8 cellular contexts compared by ENCODE assay signal in genomic region chr7:107167483-107168232, GRCh38. TPM values are rescaled to one million over a fixed set of nuclear protein-coding genes. Genes with fewer than 3 reads are reported as not detected.
DNase-seq lines count a peak whose midpoint lies in the region; ATAC-seq and TF ChIP-seq lines count a peak whose summit lies in the region.

No MANE protein-coding gene starts in this region.

- no peaks in the 10 kb centered on the region for H3K9me3 ChIP-seq in endodermal cell (ENCODE audit: control insufficient read depth, low read length)

- 1% methylated on average over 13 to 15 of the region's 15 CpGs for WGBS in endodermal cell (ENCODE audit: insufficient coverage in 1 of 2, insufficient read length in 1 of 2), 2 experiments
- no CpG with 5 or more reads among the region's 15 CpGs for WGBS in mesendoderm (ENCODE audit: extremely low coverage, insufficient coverage, low lambda C conversion rate)

- H3K4me3 Mint-ChIP-seq in activated CD4-positive, alpha-beta T cell treated with anti-CD3 and anti-CD28 coated beads for 36 hours = peak overlapping the region; percentile 91
- peak overlapping the region; percentile 97 for H3K4me3 Mint-ChIP-seq in endodermal cell

- H2BK15ac ChIP-seq in mesendoderm (replicated peaks; ENCODE audit: low read depth) = no peak overlapping the region

- POLR2A ChIA-PET in activated CD4-positive, alpha-beta T cell treated with anti-CD3 and anti-CD28 coated beads for 36 hours (lab: Charles Lee) = interaction anchor here (0.6 to 2.5 kb wide), 7 partner anchors 13 to 883 kb away, joined by 3 to 23 read pairs (median 8); partner anchors contain the start of genes CBLL1 and NAMPT

- peak overlapping the region; percentile 91 for H3K27ac ChIP-seq in endodermal cell (ENCODE audit: low read depth, low read length)
- peak overlapping the region; percentile 71 for H3K27ac ChIP-seq in mesendoderm (ENCODE audit: low read depth, low read length)

- H3K79me2 ChIP-seq in mesendoderm (ENCODE audit: control insufficient read depth, insufficient read depth, low read length) = peaks cover 8% of the 10 kb centered on the region

- H3K4ac ChIP-seq in mesendoderm (ENCODE audit: low read depth, low read length) = no peak overlapping the region

- TF ChIP-seq CTCF in GM13977 (IDR thresholded peaks at IDR 0.05; ENCODE audit: extremely low read depth, insufficient read depth, missing control alignments) (peak; percentile 8), endodermal cell (conservative IDR thresholded peaks at IDR 0.05) (peak; percentile 68)

- peaks cover 7% of the 10 kb centered on the region for H3K36me3 Mint-ChIP-seq in activated CD4-positive, alpha-beta T cell treated with anti-CD3 and anti-CD28 coated beads for 36 hours (ENCODE audit: low read depth)
- H3K36me3 Mint-ChIP-seq in endodermal cell (ENCODE audit: low read depth) = peaks cover 4% of the 10 kb centered on the region

- H4K5ac ChIP-seq in mesendoderm (ENCODE audit: low read length) = no peak overlapping the region

- H2BK5ac ChIP-seq in mesendoderm (ENCODE audit: low read length) = no peak overlapping the region

- H3K4me1 ChIP-seq in endodermal cell (ENCODE audit: control insufficient read depth, insufficient read depth, low read length) (no peaks in the 10 kb centered on the region), mesendoderm (ENCODE audit: control insufficient read depth, low read depth, low read length) (no peaks in the 10 kb centered on the region)

- H2AK5ac ChIP-seq in mesendoderm (ENCODE audit: low read length) = no peak overlapping the region

- H3K4me2 ChIP-seq in mesendoderm (ENCODE audit: low read length) = peak overlapping the region; percentile 93

- no peaks in the 10 kb centered on the region for H3K27me3 Mint-ChIP-seq in activated CD4-positive, alpha-beta T cell treated with anti-CD3 and anti-CD28 coated beads for 36 hours
- H3K27me3 Mint-ChIP-seq in endodermal cell (ENCODE audit: insufficient read depth) = no peaks in the 10 kb centered on the region

- H3K9ac ChIP-seq in endodermal cell (ENCODE audit: extremely low read depth, low read length, poor library complexity, severe bottlenecking) (peak overlapping the region; percentile 95), mesendoderm (ENCODE audit: low read length) (peak overlapping the region; percentile 75)

- no peak overlapping the region for H3K23ac ChIP-seq in mesendoderm (ENCODE audit: low read length)

- intact Hi-C loops in activated CD4-positive, alpha-beta T cell treated with anti-CD3 and anti-CD28 coated beads for 36 hours (cut with DNase I, micrococcal nuclease) = loop anchor here (1.0 to 5.0 kb wide), 18 partner anchors 13 to 1400 kb away; partner anchors contain the start of genes CCDC71L (in 2 of the 2), PIK3CG (in 2 of the 2), SLC26A4 (in 2 of the 2) and SYPL1 (in 2 of the 2)

- H3K36me3 ChIP-seq in endodermal cell (ENCODE audit: control insufficient read depth, insufficient read depth, low read length) (no peaks in the 10 kb centered on the region), mesendoderm (ENCODE audit: control insufficient read depth, insufficient read depth, low read length) (no peaks in the 10 kb centered on the region)

- H3K4me3 ChIP-seq in endodermal cell (ENCODE audit: low read length) (peak overlapping the region; percentile 89), mesendoderm (ENCODE audit: low read length) (peak overlapping the region; percentile 67)

- no peaks in the 10 kb centered on the region for H3K9me3 Mint-ChIP-seq in activated CD4-positive, alpha-beta T cell treated with anti-CD3 and anti-CD28 coated beads for 36 hours (ENCODE audit: low read depth)
- no peaks in the 10 kb centered on the region for H3K9me3 Mint-ChIP-seq in endodermal cell

- in situ Hi-C loops in ACHN (cut with HindIII; ENCODE audit: low pct_ligation_motif_present, low pct_unique_long_range_greater_than_20kb, low sequenced_read_pairs) (no loop called here), GM13977 (cut with MboI; ENCODE audit: low pct_unique_long_range_greater_than_20kb, low sequenced_read_pairs, unreplicated experiment) (no loop called here)

- peak; percentile 95 for DNase-seq in ACHN
- DNase-seq in GM13977 (ENCODE audit: low spot score) = peak; percentile 27
- DNase-seq in NCI-H446 treated with DMSO at 0.1 percent for 48 hours (lab: John Stamatoyannopoulos, UW) = peak; percentile 30
- DNase-seq in activated CD4-positive, alpha-beta T cell treated with anti-CD3 and anti-CD28 coated beads for 36 hours = peak; percentile 85
- no peak for DNase-seq in endodermal cell
- DNase-seq in mesendoderm = peak; percentile 88
- DNase-seq in stimulated activated naive CD8-positive, alpha-beta T cell treated with anti-CD3 and anti-CD28 coated beads, Interleukin-15, Interleukin-2, amounts not matched to agents 100 U/mL and 50 U/mL, for 24 hours = no peak

- ATAC-seq in activated CD4-positive, alpha-beta T cell treated with anti-CD3 and anti-CD28 coated beads for 36 hours = peak; percentile 7
- ATAC-seq in stimulated activated naive CD8-positive, alpha-beta T cell treated with anti-CD3 and anti-CD28 coated beads, Interleukin-15, Interleukin-2, amounts not matched to agents 100 U/mL and 50 U/mL, for 24 hours = peak; percentile 0
- no peak for ATAC-seq in HG03432 (IDR thresholded peaks at IDR 0.05; ENCODE audit: unreplicated experiment)

- H3K18ac ChIP-seq in mesendoderm (ENCODE audit: low read length) = no peak overlapping the region

- peak overlapping the region; percentile 83 for H3K56ac ChIP-seq in mesendoderm (ENCODE audit: low read length)

- CTCF ChIA-PET in activated CD4-positive, alpha-beta T cell treated with anti-CD3 and anti-CD28 coated beads for 36 hours (lab: Charles Lee) = interaction anchor here (0.6 to 6.0 kb wide), 7 partner anchors 12 to 712 kb away, joined by 3 to 41 read pairs (median 4); no protein-coding TSS in a partner anchor

- H3K79me1 ChIP-seq in mesendoderm (ENCODE audit: low read length) = no peaks in the 10 kb centered on the region

- H3K27me3 ChIP-seq in endodermal cell (ENCODE audit: control insufficient read depth, insufficient read depth, low read length, poor library complexity, severe bottlenecking) (no peaks in the 10 kb centered on the region), mesendoderm (ENCODE audit: insufficient read depth, low read length, poor library complexity) (no peaks in the 10 kb centered on the region)

- H4K8ac ChIP-seq in mesendoderm (ENCODE audit: low read depth, low read length) = no peak overlapping the region

- H3K27ac Mint-ChIP-seq in activated CD4-positive, alpha-beta T cell treated with anti-CD3 and anti-CD28 coated beads for 36 hours = peak overlapping the region; percentile 100
- peak overlapping the region; percentile 100 for H3K27ac Mint-ChIP-seq in endodermal cell

- peaks cover 23% of the 10 kb centered on the region for H3K4me1 Mint-ChIP-seq in activated CD4-positive, alpha-beta T cell treated with anti-CD3 and anti-CD28 coated beads for 36 hours
- peaks cover 5% of the 10 kb centered on the region for H3K4me1 Mint-ChIP-seq in endodermal cell

- H2BK120ac ChIP-seq in mesendoderm (ENCODE audit: low read depth, low read length) = no peak overlapping the region

RNA-seq across cellular contexts. Expression of gene HBP1, which starts 1.1 kb away (rescaled TPM):
- total RNA-seq in activated CD4-positive, alpha-beta T cell treated with anti-CD3 and anti-CD28 coated beads for 36 hours = 10 to 100 TPM; 17.8 to 25.4 TPM
- total RNA-seq in endodermal cell = 10 to 100 TPM; 39.3 to 51.0 TPM
- 33.0 TPM for polyA plus RNA-seq in endodermal cell (2013, experiment 1 of 2)
- polyA plus RNA-seq in endodermal cell (2013, experiment 2 of 2) = 35.2 TPM
- polyA plus RNA-seq in mesendoderm (2013, experiment 1 of 2) = 8.8 TPM
- 9.2 TPM for polyA plus RNA-seq in mesendoderm (2013, experiment 2 of 2)

Comparison
In these comparisons a context has a peak if more than half of its experiments do, and no peak if none do; other contexts are left out.
1. DNase-seq: peak in ACHN (single experiment), GM13977 (single experiment), NCI-H446 treated with DMSO at 0.1 percent for 48 hours (single experiment), activated CD4-positive, alpha-beta T cell treated with anti-CD3 and anti-CD28 coated beads for 36 hours (single experiment) and mesendoderm (single experiment); none in endodermal cell (single experiment) and stimulated activated naive CD8-positive, alpha-beta T cell treated with anti-CD3 and anti-CD28 coated beads, Interleukin-15, Interleukin-2, amounts not matched to agents 100 U/mL and 50 U/mL, for 24 hours (single experiment).